30 cellular contexts compared by ENCODE assay signal in the genomic region with DNA sequence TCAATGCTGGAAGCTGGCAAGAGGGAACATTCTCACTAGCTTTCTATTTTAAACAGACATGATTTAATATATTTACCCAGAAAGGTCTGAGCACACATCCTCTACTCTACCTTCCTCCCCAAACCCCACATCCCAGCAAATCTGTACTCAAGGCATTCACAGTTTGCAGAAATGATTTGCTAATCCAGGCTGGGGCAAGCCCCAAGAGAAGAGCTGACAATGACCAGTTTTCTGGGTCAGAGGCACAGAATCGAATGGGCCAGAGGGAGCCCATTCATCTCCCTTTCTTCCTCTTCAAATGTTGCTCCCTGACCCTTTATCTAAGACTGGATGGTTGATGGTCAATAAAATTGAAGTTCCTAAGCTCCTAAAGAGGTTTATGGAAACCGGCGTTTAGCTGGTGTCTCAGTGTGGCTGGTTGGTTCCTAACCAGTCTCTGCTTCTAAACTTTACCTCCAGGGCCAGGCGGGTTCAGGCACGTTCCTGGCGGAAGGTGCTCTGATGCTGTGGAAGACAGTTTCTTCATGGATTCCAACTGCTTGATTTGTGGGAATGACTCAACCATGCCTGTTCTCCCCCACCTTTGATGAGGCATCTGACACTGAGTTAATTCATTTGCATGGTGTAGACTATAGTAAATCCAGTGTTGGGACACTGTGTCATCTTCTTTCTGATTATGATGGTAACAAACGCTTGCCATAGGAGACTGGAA.
DNase-seq lines count a peak whose midpoint lies in the region; ATAC-seq and TF ChIP-seq lines count a peak whose summit lies in the region.
"Had no signal": no experiment of that assay in that cellular context is flagged by ENCODE, and none has a peak within 500 bp of the region (broad histone marks: within the 10 kb centered on the region; RNA-seq: fewer than 3 reads in every experiment).

No MANE protein-coding gene starts in this region.

- H3K36me3 ChIP-seq in HCT116 (ENCODE audit: control insufficient read depth in 1 of 2, insufficient read depth in 2 of 2, low read length in 2 of 2) (no peaks in the 10 kb centered on the region), WERI-Rb-1 (no peaks in the 10 kb centered on the region), testis (ENCODE audit: low read depth, missing control alignments) (no peaks in the 10 kb centered on the region)
- H3K36me3 ChIP-seq: BLaER1, esophagus muscularis mucosa, left lung, SJSA1, tibial artery had no signal

- POLR2A ChIA-PET in HCT116 (lab: Charles Lee), result interaction anchor here (0.9 to 1.2 kb wide), 2 partner anchors 21 to 91 kb away, joined by 3 read pairs; no protein-coding TSS in a partner anchor

- H3K9me2 ChIP-seq in HCT116 (ENCODE audit: insufficient read depth), result no peaks in the 10 kb centered on the region

- intact Hi-C loops in HCT116 (cut with micrococcal nuclease), result no loop called here
- intact Hi-C loops in testis (cut with DNase I; ENCODE audit: low total_unique reads), result no loop called here
- intact Hi-C loops in activated CD4-positive, alpha-beta T cell treated with anti-CD3 and anti-CD28 coated beads, Interleukin-2, amount 10 ng/mL, durations not matched to agents 24 days and 14 days (cut with micrococcal nuclease), result no loop called here

- no peak overlapping the region for H3K27ac ChIP-seq in HCT116 (ENCODE audit: low read depth, low read length)
- peak overlapping the region; percentile 46 for H3K27ac ChIP-seq in WERI-Rb-1
- H3K27ac ChIP-seq in testis, result no peak overlapping the region
- H3K27ac ChIP-seq: BLaER1, coronary artery, esophagus muscularis mucosa, hepatocyte, left lung, SJSA1, tibial artery had no signal

- H3K9me3 Mint-ChIP-seq in activated CD4-positive, alpha-beta T cell treated with anti-CD3 and anti-CD28 coated beads, Interleukin-2, amount 10 ng/mL, durations not matched to agents 24 days and 14 days, result no peaks in the 10 kb centered on the region
- H3K9me3 Mint-ChIP-seq: activated CD8-positive, alpha-beta T cell treated with anti-CD3 and anti-CD28 coated beads for 36 hours; activated naive CD8-positive, alpha-beta T cell treated with anti-CD3 and anti-CD28 coated beads for 36 hours; HFFc6; stimulated activated naive CD8-positive, alpha-beta T cell treated with anti-CD3 and anti-CD28 coated beads, Interleukin-15, amount 100 ng/mL, for 72 hours had no signal

- 81 to 90% methylated on average over 7 of the region's 7 CpGs for WGBS in testis, 2 donors

- TF ChIP-seq CTCF in HCT116 (IDR thresholded peaks at IDR 0.05 in 2 of 3, conservative IDR thresholded peaks at IDR 0.05 in 1 of 3; ENCODE audit: borderline replicate concordance in 1 of 3, insufficient read depth in 1 of 3, low read depth in 2 of 3, low read length in 2 of 3) (no peak), WERI-Rb-1 (IDR thresholded peaks at IDR 0.05; ENCODE audit: low read depth, low read length) (no peak), testis (IDR thresholded peaks at IDR 0.05) (no peak)

- no peaks in the 10 kb centered on the region for H3K4me1 Mint-ChIP-seq in activated CD4-positive, alpha-beta T cell treated with anti-CD3 and anti-CD28 coated beads, Interleukin-2, amount 10 ng/mL, durations not matched to agents 24 days and 14 days
- H3K4me1 Mint-ChIP-seq: activated naive CD8-positive, alpha-beta T cell treated with anti-CD3 and anti-CD28 coated beads for 36 hours; stimulated activated naive CD8-positive, alpha-beta T cell treated with anti-CD3 and anti-CD28 coated beads, Interleukin-15, amount 100 ng/mL, for 72 hours had no signal

- CTCF ChIA-PET in HCT116 (lab: Charles Lee), result no interaction called here

- H3K4me3 Mint-ChIP-seq in activated CD4-positive, alpha-beta T cell treated with anti-CD3 and anti-CD28 coated beads, Interleukin-2, amount 10 ng/mL, durations not matched to agents 24 days and 14 days, result no peak overlapping the region
- H3K4me3 Mint-ChIP-seq: activated CD8-positive, alpha-beta T cell treated with anti-CD3 and anti-CD28 coated beads for 36 hours; activated naive CD8-positive, alpha-beta T cell treated with anti-CD3 and anti-CD28 coated beads for 36 hours; HFFc6; naive B cell; stimulated activated naive CD8-positive, alpha-beta T cell treated with anti-CD3 and anti-CD28 coated beads, Interleukin-15, amount 100 ng/mL, for 72 hours had no signal

- H3K4me1 ChIP-seq in HCT116 (ENCODE audit: control insufficient read depth in 1 of 2, insufficient read depth in 2 of 2, low read length in 2 of 2), result peaks cover 19 to 57% of the 10 kb centered on the region in 2 experiments
- peaks cover 4% of the 10 kb centered on the region for H3K4me1 ChIP-seq in testis
- H3K4me1 ChIP-seq: Caco-2, SJSA1 had no signal

- H3K9me3 ChIP-seq in HCT116 (ENCODE audit: control insufficient read depth in 1 of 2, insufficient read depth in 1 of 2, low read depth in 1 of 2, low read length in 2 of 2) (no peaks in the 10 kb centered on the region), WERI-Rb-1 (ENCODE audit: severe bottlenecking) (no peaks in the 10 kb centered on the region), testis (no peaks in the 10 kb centered on the region)
- H3K9me3 ChIP-seq: BLaER1, Caco-2, left lung, SJSA1, tibial artery had no signal

- TF ChIP-seq RAD21 in HCT116 (IDR thresholded peaks at IDR 0.05; ENCODE audit: low read depth), result peak; percentile 21; the same call in 1 of the 2 replicates

- H3K36me3 Mint-ChIP-seq in activated CD4-positive, alpha-beta T cell treated with anti-CD3 and anti-CD28 coated beads, Interleukin-2, amount 10 ng/mL, durations not matched to agents 24 days and 14 days (ENCODE audit: low read depth), result no peaks in the 10 kb centered on the region
- H3K36me3 Mint-ChIP-seq: activated naive CD8-positive, alpha-beta T cell treated with anti-CD3 and anti-CD28 coated beads for 36 hours; naive B cell had no signal

- H3K27me3 Mint-ChIP-seq in activated CD4-positive, alpha-beta T cell treated with anti-CD3 and anti-CD28 coated beads, Interleukin-2, amount 10 ng/mL, durations not matched to agents 24 days and 14 days, result peaks cover 6% of the 10 kb centered on the region

- BruUV-seq in HCT116 (replicated peaks; lab: Mats Ljungman, UMichigan), result no TSS peak

- RAD21 ChIA-PET in HCT116 (lab: Charles Lee; ENCODE audit: low non-redundant PET in 1 of 2, low total read pairs in 2 of 2, uncharacterized antibody in 2 of 2, unreplicated experiment in 2 of 2), result no interaction called here

- DNase-seq in HCT116 (ENCODE audit: low read depth, low spot score) (no peak), WERI-Rb-1 (no peak), glomerular visceral epithelial cell (ENCODE audit: extremely low spot score) (peak; percentile 46), renal cortical epithelial cell (ENCODE audit: low read depth) (peak; percentile 52), DMS114 treated with DMSO at 0.1 percent for 48 hours (lab: John Stamatoyannopoulos, UW; ENCODE audit: unreplicated experiment) (no peak), testis (no peak), NCI-H69 (lab: John Stamatoyannopoulos, UW) (no peak)
- no peak for DNase-seq in activated CD4-positive, alpha-beta T cell treated with anti-CD3 and anti-CD28 coated beads, Interleukin-2, amount 10 ng/mL, durations not matched to agents 24 days and 14 days
- DNase-seq: activated CD4-positive, CD25-positive, alpha-beta regulatory T cell treated with anti-CD3 and anti-CD28 coated beads, Interleukin-2, amount 50 U/mL, for 72 hours; activated CD8-positive, alpha-beta T cell treated with anti-CD3 and anti-CD28 coated beads for 36 hours; activated effector memory CD4-positive, alpha-beta T cell treated with Interleukin-2 at 50 U/mL for 16 hours; activated naive CD8-positive, alpha-beta T cell treated with anti-CD3 and anti-CD28 coated beads for 36 hours; activated T-cell treated with anti-CD3 and anti-CD28 coated beads for 4 hours; aorta; Caco-2; DND-41; effector memory CD4-positive, alpha-beta T cell; HFFc6; left lung; naive B cell; NCI-H1092; NCI-H187; nucleus accumbens; stimulated activated naive CD8-positive, alpha-beta T cell treated with anti-CD3 and anti-CD28 coated beads, Interleukin-15, amount 100 ng/mL, for 72 hours; tibial artery had no signal

- H3K4me2 ChIP-seq in HCT116 (ENCODE audit: low read length), result peak overlapping the region; percentile 66
- H3K4me2 ChIP-seq: hepatocyte had no signal

- H3K27me3 ChIP-seq in HCT116 (ENCODE audit: insufficient read depth, low read length) (no peaks in the 10 kb centered on the region), WERI-Rb-1 (ENCODE audit: insufficient read depth, low read depth, severe bottlenecking) (no peaks in the 10 kb centered on the region), testis (no peaks in the 10 kb centered on the region)
- H3K27me3 ChIP-seq: BLaER1, hepatocyte, left lung, SJSA1 had no signal

- TF ChIP-seq POLR2A in HCT116 (IDR thresholded peaks at IDR 0.05; ENCODE audit: borderline replicate concordance, extremely low read depth, insufficient read depth, insufficient read length) (no peak), testis (IDR thresholded peaks at IDR 0.05) (no peak)

- H3K4me3 ChIP-seq in HCT116 (replicated peaks in 1 of 2; ENCODE audit: low read depth in 1 of 2, low read length in 2 of 2) (peak overlapping the region in 1 of 2 experiments; percentile 16; a peak in 2 of 4 replicates), WERI-Rb-1 (ENCODE audit: low read depth, low read length) (no peak overlapping the region), testis (no peak overlapping the region)
- H3K4me3 ChIP-seq: BLaER1, coronary artery, esophagus muscularis mucosa, hepatocyte, left lung, SJSA1, tibial artery had no signal

- no peak overlapping the region for H3K27ac Mint-ChIP-seq in activated CD4-positive, alpha-beta T cell treated with anti-CD3 and anti-CD28 coated beads, Interleukin-2, amount 10 ng/mL, durations not matched to agents 24 days and 14 days
- H3K27ac Mint-ChIP-seq: activated CD8-positive, alpha-beta T cell treated with anti-CD3 and anti-CD28 coated beads for 36 hours; activated naive CD8-positive, alpha-beta T cell treated with anti-CD3 and anti-CD28 coated beads for 36 hours; HFFc6; stimulated activated naive CD8-positive, alpha-beta T cell treated with anti-CD3 and anti-CD28 coated beads, Interleukin-15, amount 100 ng/mL, for 72 hours had no signal

- H4K20me1 ChIP-seq in HCT116 (ENCODE audit: insufficient read depth), result no peaks in the 10 kb centered on the region
- H4K20me1 ChIP-seq: BLaER1 had no signal

- H2AFZ ChIP-seq in HCT116 (ENCODE audit: low read depth, low read length, poor library complexity, severe bottlenecking), result peak overlapping the region; percentile 61
- H2AFZ ChIP-seq: hepatocyte had no signal

- 0 out of 2 replicates have a peak overlapping the region, but pooled peaks have one; percentile 24 for H3K9ac ChIP-seq in HCT116 (ENCODE audit: low read length)
- H3K9ac ChIP-seq: BLaER1 had no signal

- peak; percentile 41 for ATAC-seq in HCT116
- ATAC-seq: activated CD8-positive, alpha-beta T cell treated with anti-CD3 and anti-CD28 coated beads for 36 hours; left lung; stimulated activated naive CD8-positive, alpha-beta T cell treated with anti-CD3 and anti-CD28 coated beads, Interleukin-15, amount 100 ng/mL, for 72 hours had no signal

- no peaks in the 10 kb centered on the region for H3K79me2 ChIP-seq in HCT116 (ENCODE audit: insufficient read depth, low read length)
- H3K79me2 ChIP-seq: hepatocyte had no signal

TF ChIP-seq in HCT116, 20 proteins besides CTCF, POLR2A, EP300 and RAD21 (continues in another document):
- peak; percentile 54; the same call in 1 of the 2 replicates for TF ChIP-seq CEBPB (IDR thresholded peaks at IDR 0.05; ENCODE audit: low read depth)
- peak; percentile 65 for TF ChIP-seq FOSL1 (IDR thresholded peaks at IDR 0.05; ENCODE audit: low read depth)
- TF ChIP-seq JUND (IDR thresholded peaks at IDR 0.05), result peak; percentile 74

Comparison
In these comparisons a context has a peak if more than half of its experiments do, and no peak if none do; other contexts are left out.
1. DNase-seq: peak in glomerular visceral epithelial cell (single experiment) and renal cortical epithelial cell (single experiment); none in HCT116 (single experiment), WERI-Rb-1 (single experiment), DMS114 treated with DMSO at 0.1 percent for 48 hours (single experiment), testis (single experiment), activated CD4-positive, alpha-beta T cell treated with anti-CD3 and anti-CD28 coated beads, Interleukin-2, amount 10 ng/mL, durations not matched to agents 24 days and 14 days (single experiment) and NCI-H69 (single experiment).